Comparison of ENCODE assay signal across 14 cellular contexts in genomic region chr16:70680495-70681381, GRCh38. TPM values are rescaled to one million over a fixed set of nuclear protein-coding genes. Genes with fewer than 3 reads are reported as not detected.
DNase-seq lines count a peak whose midpoint lies in the region; ATAC-seq and TF ChIP-seq lines count a peak whose summit lies in the region.
"Had no signal": no experiment of that assay in that cellular context is flagged by ENCODE, and none has a peak within 500 bp of the region (broad histone marks: within the 10 kb centered on the region; RNA-seq: fewer than 3 reads in every experiment).

No MANE protein-coding gene starts in this region.

- no peaks in the 10 kb centered on the region for H3K79me2 ChIP-seq in GM23338 (replicated peaks; ENCODE audit: insufficient read depth)

- 0 out of 2 replicates have a peak, but pooled peaks cover 5% of the 10 kb centered on the region for H3F3A ChIP-seq in GM23338 (replicated peaks; ENCODE audit: low read depth)

- H3K27me3 ChIP-seq in GM23338 (ENCODE audit: insufficient read depth) (peaks cover 4% of the 10 kb centered on the region), layer of hippocampus (ENCODE audit: control insufficient read depth, insufficient read depth, low read length) (no peaks in the 10 kb centered on the region), skeletal muscle tissue (ENCODE audit: control insufficient read depth in 3 of 3, insufficient read depth in 3 of 3, low read length in 3 of 3) (no peaks in the 10 kb centered on the region)

- H3K27ac ChIP-seq in GM23338 (ENCODE audit: low read depth) (no peak overlapping the region), layer of hippocampus (ENCODE audit: low read depth, low read length) (peak overlapping the region; percentile 95), skeletal muscle tissue (ENCODE audit: low read depth, low read length) (peak overlapping the region; percentile 25)

- H3K9me3 ChIP-seq in skeletal muscle tissue (ENCODE audit: control insufficient read depth in 3 of 3, low read length in 3 of 3): no peaks in the 10 kb centered on the region

- DNase-seq in GM23338 (ENCODE audit: low spot score) (no peak), NCI-H748 treated with DMSO at 0.1 percent for 48 hours (lab: John Stamatoyannopoulos, UW) (no peak), foreskin melanocyte (no peak), amygdala (lab: John Stamatoyannopoulos, UW) (no peak)
- DNase-seq: activated CD4-positive, alpha-beta T cell treated with anti-CD3 and anti-CD28 coated beads for 4 hours; activated effector memory CD4-positive, alpha-beta T cell treated with Interleukin-2 at 50 U/mL for 16 hours; central memory CD4-positive, alpha-beta T cell; NCI-H1092; NCI-H526 treated with DMSO at 0.1 percent for 48 hours had no signal

- peak overlapping the region; percentile 75 for H3K4me2 ChIP-seq in GM23338

- no peaks in the 10 kb centered on the region for H3K9me3 Mint-ChIP-seq in GM23338
- H3K9me3 Mint-ChIP-seq in brain: no peaks in the 10 kb centered on the region

- H4K20me1 ChIP-seq in GM23338 (replicated peaks; ENCODE audit: insufficient read depth): peaks cover 4% of the 10 kb centered on the region

- H3K36me3 Mint-ChIP-seq in GM23338 (ENCODE audit: low read depth) (peaks cover 5% of the 10 kb centered on the region; the same call in 2 of the 3 replicates), brain (peaks cover 25% of the 10 kb centered on the region)

- H3K4me1 ChIP-seq in GM23338 (ENCODE audit: insufficient read depth): peaks cover 7% of the 10 kb centered on the region
- H3K4me1 ChIP-seq in skeletal muscle tissue (ENCODE audit: control insufficient read depth in 3 of 3, insufficient read depth in 3 of 3, low read length in 3 of 3): peaks cover 48 to 52% (median 50%) of the 10 kb centered on the region in 3 donors

- no peaks in the 10 kb centered on the region for H3K9me2 ChIP-seq in GM23338 (ENCODE audit: insufficient read depth)

- no peak overlapping the region for H2AFZ ChIP-seq in GM23338

- TF ChIP-seq CTCF in GM23338 (conservative IDR thresholded peaks at IDR 0.05; ENCODE audit: low read depth in 2 of 2) (no peak), brain (conservative IDR thresholded peaks at IDR 0.05) (no peak)

- H3K36me3 ChIP-seq in GM23338 (ENCODE audit: insufficient read depth) (no peaks in the 10 kb centered on the region), skeletal muscle tissue (ENCODE audit: control insufficient read depth in 3 of 3, insufficient read depth in 3 of 3, low read length in 3 of 3) (peaks cover 28 to 29% (median 29%) of the 10 kb centered on the region in 3 donors)

- peak overlapping the region in 1 of 3 donors; percentile 33 for H3K9ac ChIP-seq in skeletal muscle tissue (ENCODE audit: low read depth in 1 of 3, low read length in 3 of 3)

- H3K4me1 Mint-ChIP-seq in GM23338 (peaks cover 17% of the 10 kb centered on the region), brain (peaks cover 28% of the 10 kb centered on the region)

- H3K4me3 ChIP-seq in GM23338: peak overlapping the region; percentile 45; the same call in 1 of the 2 replicates
- H3K4me3 ChIP-seq in skeletal muscle tissue (ENCODE audit: low read length in 3 of 3): peak overlapping the region in 1 of 3 donors; percentile 2

- H3K27me3 Mint-ChIP-seq in GM23338 (ENCODE audit: insufficient read depth, low read depth, poor library complexity) (peaks cover 9% of the 10 kb centered on the region), brain (peaks cover 4% of the 10 kb centered on the region)

- ATAC-seq in GM23338 (no peak), GM21390 (IDR thresholded peaks at IDR 0.05; ENCODE audit: unreplicated experiment) (no peak)

- H3K27ac Mint-ChIP-seq in GM23338 (no peak overlapping the region), brain (peak overlapping the region in 4 of 5 experiments; percentile 74 to 88 (median 86))
- H3K27ac Mint-ChIP-seq: B cell had no signal

- no peak overlapping the region for H3K4me3 Mint-ChIP-seq in GM23338
- peak overlapping the region in 2 of 5 experiments; percentile 13 to 16 for H3K4me3 Mint-ChIP-seq in brain
- H3K4me3 Mint-ChIP-seq: B cell had no signal

TF ChIP-seq in GM23338, 12 proteins besides CTCF, POLR2A, EP300 and RAD21 (continues in another document):
- TF ChIP-seq CREB1 (CRISPR knock-in tag; IDR thresholded peaks at IDR 0.05; ENCODE audit: low read depth) (no peak), NANOG (IDR thresholded peaks at IDR 0.05; ENCODE audit: borderline replicate concordance) (no peak), STAT1 (IDR thresholded peaks at IDR 0.05; ENCODE audit: unreplicated experiment) (no peak), EZH2phosphoT487 (IDR thresholded peaks at IDR 0.05; ENCODE audit: unreplicated experiment) (no peak), ZNF462 (CRISPR knock-in tag; IDR thresholded peaks at IDR 0.05) (no peak)

RNA-seq across cellular contexts. Expression of gene MTSS2, which starts 5.1 kb away (rescaled TPM):
- 16.5 and 19.6 TPM in 2 replicates for total RNA-seq in GM23338 (2014; rRNA removed; shearing (Covaris generic))
- polyA plus RNA-seq in GM23338 (2016; fragmentation: Nextera tagmentation; extraction: Ambion mirVana) (1.6 and 1.9 TPM in 2 replicates), brain (ENCODE audit: insufficient read depth, low read depth, low replicate concordance) (231 TPM)
- total RNA-seq in skeletal muscle tissue: 18.8 TPM

RNA-seq across cellular contexts. Expression of gene IL34, which starts 34.4 kb away (rescaled TPM):
- 4.6 and 6.6 TPM in 2 replicates for total RNA-seq in GM23338 (2014; rRNA removed; shearing (Covaris generic))
- polyA plus RNA-seq in GM23338 (2016; fragmentation: Nextera tagmentation; extraction: Ambion mirVana): 3.1 and 4.3 TPM in 2 replicates
- polyA plus RNA-seq in brain (ENCODE audit: insufficient read depth, low read depth, low replicate concordance): 6.7 TPM
- 6.8 TPM for total RNA-seq in skeletal muscle tissue
- total RNA-seq: B cell had no signal
